In genomic region chr3:151918253-151919029, GRCh38 we compare ENCODE assay signal across 8 cellular contexts. TPM values are rescaled to one million over a fixed set of nuclear protein-coding genes. Genes with fewer than 3 reads are reported as not detected.
DNase-seq lines count a peak whose midpoint lies in the region; ATAC-seq and TF ChIP-seq lines count a peak whose summit lies in the region.

No MANE protein-coding gene starts in this region.

- DNase-seq in GM12865 (ENCODE audit: low read depth) (peak; percentile 56), NCI-H748 treated with DMSO at 0.1 percent for 48 hours (lab: John Stamatoyannopoulos, UW) (peak; percentile 43), T47D (ENCODE audit: low read depth in 1 of 2, low spot score in 1 of 2) (peak; percentile 49 to 69), left colon (no peak), uterus (no peak)
- DNase-seq in stimulated activated CD8-positive, alpha-beta memory T cell treated with anti-CD3 and anti-CD28 coated beads, Interleukin-4, amount 100 ng/mL, for 48 hours, result no peak

- H3K27me3 ChIP-seq in uterus, result no peaks in the 10 kb centered on the region

- H3K27ac ChIP-seq in 22Rv1 (no peak overlapping the region), uterus (no peak overlapping the region)

- H3K9me3 ChIP-seq in uterus, result no peaks in the 10 kb centered on the region

- H3K4me3 ChIP-seq in GM12865 (ENCODE audit: low read depth, low read length) (no peak overlapping the region), uterus (no peak overlapping the region)

- ATAC-seq in HG03175 (IDR thresholded peaks at IDR 0.05; ENCODE audit: unreplicated experiment), result peak; percentile 65
- ATAC-seq in left colon, result peak; percentile 74

- TF ChIP-seq CTCF in 22Rv1 (IDR thresholded peaks at IDR 0.05) (peak; percentile 78), GM12865 (IDR thresholded peaks at IDR 0.05; ENCODE audit: insufficient read depth, low read depth, low read length, missing control alignments) (peak; percentile 48), uterus (IDR thresholded peaks at IDR 0.05) (peak; percentile 52 to 70 (median 62))

- no peaks in the 10 kb centered on the region for H3K4me1 ChIP-seq in uterus

- TF ChIP-seq POLR2A in uterus (IDR thresholded peaks at IDR 0.05), result no peak

- H3K36me3 ChIP-seq in uterus, result no peaks in the 10 kb centered on the region

- intact Hi-C loops in left colon (cut with DNase I, micrococcal nuclease) (loop anchor here in 1 of 2 donors (5.0 to 10.0 kb wide), 2 partner anchors 454 to 481 kb away; partner anchors contain the start of gene IGSF10), uterus (cut with DNase I; ENCODE audit: low total_unique reads) (loop anchor here (10.0 kb wide), 1 partner anchor 474 kb away; no protein-coding TSS in a partner anchor)

- in situ Hi-C loops in T47D (cut with HindIII; ENCODE audit: low pct_unique_long_range_greater_than_20kb, low sequenced_read_pairs), result no loop called here

RNA-seq across cellular contexts. Expression of gene SUCNR1, which starts 45.0 kb away (rescaled TPM):
- total RNA-seq in left colon (under 1 TPM; 0.15 to 0.47 TPM), uterus (under 1 TPM in 2 of 4 donors, not detected in 2; 0.21 to 0.59 TPM)

Comparison
In these comparisons a context has a peak if more than half of its experiments do, and no peak if none do; other contexts are left out.
1. DNase-seq: peak in GM12865 (single experiment), NCI-H748 treated with DMSO at 0.1 percent for 48 hours (single experiment) and T47D (2 of 2); none in left colon (0 of 2), uterus (0 of 2) and stimulated activated CD8-positive, alpha-beta memory T cell treated with anti-CD3 and anti-CD28 coated beads, Interleukin-4, amount 100 ng/mL, for 48 hours (single experiment).
2. Peak in every context shown above with its lines, with median percentiles within 50 percentile points of each other: CTCF ChIP-seq.